ENCODE assay signal across 12 cellular contexts in genomic region chr10:107264742-107265141, GRCh38.
DNase-seq lines count a peak whose midpoint lies in the region; FAIRE-seq and TF ChIP-seq lines count a peak whose summit lies in the region.
"Had no signal": no experiment of that assay in that cellular context is flagged by ENCODE, and none has a peak within 500 bp of the region (broad histone marks: within the 10 kb centered on the region; RNA-seq: fewer than 3 reads in every experiment).

No MANE protein-coding gene starts in this region.

- no peak for FAIRE-seq in D721Med (lab: Jason Lieb, UNC)

- POLR2A ChIA-PET in HEK293T (lab: Yijun Ruan, JAX) = no interaction called here

- TF ChIP-seq CTCF in D721Med (IDR thresholded peaks at IDR 0.05; ENCODE audit: insufficient read depth, missing control alignments) = peak; percentile 36

- CTCF ChIA-PET in HEK293T (lab: Yijun Ruan, JAX) = interaction anchor here (0.7 to 1.3 kb wide), 3 partner anchors 13 to 66 kb away, joined by 3 to 5 read pairs (median 3); no protein-coding TSS in a partner anchor

- DNase-seq in D721Med (ENCODE audit: insufficient read length, low spot score) (peak; percentile 14), HEK293T (ENCODE audit: extremely low spot score) (peak; percentile 56), SK-N-DZ (ENCODE audit: low spot score) (peak; percentile 32), iPS-NIHi7 (ENCODE audit: extremely low spot score) (peak; percentile 75), GOT3 (lab: John Stamatoyannopoulos, UW) (no peak), GM19240 (ENCODE audit: insufficient read length, low spot score) (no peak), C1 segment of cervical spinal cord (lab: John Stamatoyannopoulos, UW) (no peak)
- DNase-seq in stimulated activated CD4-positive, alpha-beta T cell treated with anti-CD3 and anti-CD28 coated beads, Interleukin-12 subunit alpha, Interleukin-12 subunit beta, amount 100 ng/mL, for 4 hours = no peak
- DNase-seq: lower lobe of right lung, NCI-H1105 treated with DMSO at 0.1 percent for 48 hours, ovary, T-helper 1 cell had no signal

TF ChIP-seq in HEK293T, 16 proteins besides CTCF, POLR2A, EP300 and RAD21:
- TF ChIP-seq L3MBTL2 (conservative IDR thresholded peaks at IDR 0.05) = no peak
- TF ChIP-seq ZNF384 (IDR thresholded peaks at IDR 0.05) = peak; percentile 62; the same call in 1 of the 2 replicates

Comparison
In these comparisons a context has a peak if more than half of its experiments do, and no peak if none do; other contexts are left out.
1. DNase-seq: peak in D721Med (single experiment), HEK293T (single experiment), SK-N-DZ (single experiment) and iPS-NIHi7 (single experiment); none in GOT3 (single experiment), GM19240 (single experiment), stimulated activated CD4-positive, alpha-beta T cell treated with anti-CD3 and anti-CD28 coated beads, Interleukin-12 subunit alpha, Interleukin-12 subunit beta, amount 100 ng/mL, for 4 hours (single experiment) and C1 segment of cervical spinal cord (0 of 14).